In the genomic region with DNA sequence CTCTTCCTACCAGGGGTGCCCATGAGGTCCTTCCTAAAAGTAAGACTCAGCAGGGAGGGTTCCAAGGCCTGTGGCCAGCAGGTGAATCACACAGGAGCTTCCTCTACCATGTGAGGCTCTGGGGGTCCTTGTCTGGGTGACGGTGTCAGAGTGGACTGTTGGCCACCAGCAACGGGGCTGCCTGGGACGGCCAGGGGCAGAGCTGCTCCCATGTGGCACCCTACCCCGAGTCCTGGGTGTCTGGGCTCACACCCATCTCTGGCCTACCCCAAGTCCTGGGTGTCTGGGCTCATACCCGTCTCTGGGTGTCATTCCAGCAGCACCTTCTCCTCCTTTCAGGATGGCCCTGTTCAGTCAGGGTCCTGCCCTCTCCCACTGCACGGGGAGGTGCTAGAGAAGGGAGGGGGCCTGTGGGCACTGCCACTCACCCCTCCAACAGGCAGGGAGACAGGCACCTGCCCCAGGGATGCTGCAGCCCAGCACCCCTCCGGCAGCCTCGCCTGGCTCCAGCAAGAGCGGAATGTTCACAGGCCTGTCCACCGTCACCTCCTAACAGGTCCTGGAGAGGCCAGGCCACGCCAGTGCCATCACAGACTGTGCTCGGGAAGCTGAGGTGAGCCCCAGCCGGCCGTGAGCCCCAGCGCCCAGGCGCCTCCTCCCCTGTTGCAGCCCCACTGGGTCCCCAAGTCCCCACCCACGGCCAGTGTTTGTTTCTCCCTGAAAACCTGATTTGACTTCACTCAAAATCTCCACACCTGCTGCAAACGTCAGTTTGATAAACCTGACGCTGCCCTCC, we compare ENCODE assay signal across 17 cellular contexts.
"Had no signal": no experiment of that assay in that cellular context is flagged by ENCODE, and none has a peak within 500 bp of the region (broad histone marks: within the 10 kb centered on the region; RNA-seq: fewer than 3 reads in every experiment).

No MANE protein-coding gene starts in this region.

- H3K36me3 Mint-ChIP-seq: memory B cell had no signal

- DNase-seq: activated CD4-positive, alpha-beta memory T cell treated with anti-CD3 and anti-CD28 coated beads, Interleukin-2, amount 10 ng/mL, durations not matched to agents 7 days and 5 days; activated CD4-positive, alpha-beta T cell treated with anti-CD3 and anti-CD28 coated beads for 48 hours; activated effector memory CD4-positive, alpha-beta T cell treated with Interleukin-2 at 50 U/mL for 16 hours; activated naive CD4-positive, alpha-beta T cell treated with anti-CD3 and anti-CD28 coated beads for 36 hours; activated naive CD8-positive, alpha-beta T cell treated with anti-CD3 and anti-CD28 coated beads, Interleukin-2, amount 50 U/mL, for 24 hours; activated T-cell treated with anti-CD3 and anti-CD28 coated beads, Interleukin-2, amount 50 U/mL, for 72 hours; effector CD8-positive, alpha-beta T cell; hippocampal formation; stimulated activated CD4-positive, alpha-beta T cell treated with anti-CD3 and anti-CD28 coated beads, Interleukin-12 subunit alpha, Interleukin-12 subunit beta, amount 100 ng/mL, for 4 hours; SW 1271; T-helper 17 cell; transverse colon had no signal

- H3K9me3 ChIP-seq: prostate gland, right atrium auricular region, transverse colon had no signal

- H3K4me3 Mint-ChIP-seq: activated CD4-positive, alpha-beta memory T cell treated with anti-CD3 and anti-CD28 coated beads, Interleukin-2, amount 10 ng/mL, durations not matched to agents 7 days and 5 days; activated naive CD4-positive, alpha-beta T cell treated with anti-CD3 and anti-CD28 coated beads for 36 hours; activated naive CD8-positive, alpha-beta T cell treated with anti-CD3 and anti-CD28 coated beads, Interleukin-2, amount 50 U/mL, for 24 hours; activated T-cell treated with anti-CD3 and anti-CD28 coated beads, Interleukin-2, amount 50 U/mL, for 72 hours; dendritic cell treated with granulocyte-macrophage colony-stimulating factor and Interleukin-4, amounts not matched to agents 40 ng/mL and 50 ng/mL, for 4 days; memory B cell; T-helper 17 cell had no signal

- H3K27ac Mint-ChIP-seq: activated CD4-positive, alpha-beta memory T cell treated with anti-CD3 and anti-CD28 coated beads, Interleukin-2, amount 10 ng/mL, durations not matched to agents 7 days and 5 days; activated naive CD4-positive, alpha-beta T cell treated with anti-CD3 and anti-CD28 coated beads for 36 hours; activated naive CD8-positive, alpha-beta T cell treated with anti-CD3 and anti-CD28 coated beads, Interleukin-2, amount 50 U/mL, for 24 hours; activated T-cell treated with anti-CD3 and anti-CD28 coated beads, Interleukin-2, amount 50 U/mL, for 72 hours; dendritic cell treated with granulocyte-macrophage colony-stimulating factor and Interleukin-4, amounts not matched to agents 40 ng/mL and 50 ng/mL, for 4 days; memory B cell; T-helper 17 cell had no signal

- H3K4me1 ChIP-seq: prostate gland, right atrium auricular region, transverse colon had no signal

- H3K36me3 ChIP-seq: cardiac muscle cell, prostate gland, right atrium auricular region, transverse colon had no signal

- ATAC-seq: activated T-cell treated with anti-CD3 and anti-CD28 coated beads, Interleukin-2, amount 50 U/mL, for 72 hours; T-helper 17 cell had no signal

- H3K27ac ChIP-seq: cardiac muscle cell, prostate gland, right atrium auricular region, transverse colon had no signal

- H3K27me3 ChIP-seq: cardiac muscle cell, right atrium auricular region, transverse colon had no signal

- H3K4me1 Mint-ChIP-seq: activated CD4-positive, alpha-beta memory T cell treated with anti-CD3 and anti-CD28 coated beads, Interleukin-2, amount 10 ng/mL, durations not matched to agents 7 days and 5 days; activated naive CD8-positive, alpha-beta T cell treated with anti-CD3 and anti-CD28 coated beads, Interleukin-2, amount 50 U/mL, for 24 hours; T-helper 17 cell had no signal

- H3K4me3 ChIP-seq: cardiac muscle cell, prostate gland, right atrium auricular region, transverse colon had no signal

- H3K27me3 Mint-ChIP-seq: activated CD4-positive, alpha-beta memory T cell treated with anti-CD3 and anti-CD28 coated beads, Interleukin-2, amount 10 ng/mL, durations not matched to agents 7 days and 5 days; activated naive CD8-positive, alpha-beta T cell treated with anti-CD3 and anti-CD28 coated beads, Interleukin-2, amount 50 U/mL, for 24 hours had no signal
